15 cellular contexts compared by ENCODE assay signal in genomic region chr3:46293035-46293724, GRCh38. TPM values are rescaled to one million over a fixed set of nuclear protein-coding genes. Genes with fewer than 3 reads are reported as not detected.
DNase-seq lines count a peak whose midpoint lies in the region; ATAC-seq and TF ChIP-seq lines count a peak whose summit lies in the region.
"Had no signal": no experiment of that assay in that cellular context is flagged by ENCODE, and none has a peak within 500 bp of the region (broad histone marks: within the 10 kb centered on the region; RNA-seq: fewer than 3 reads in every experiment).

No MANE protein-coding gene starts in this region.

- no peaks in the 10 kb centered on the region for H3K4me1 ChIP-seq in neural progenitor cell
- H3K4me1 ChIP-seq: HAP-1 had no signal

- H4K20me1 ChIP-seq in neural progenitor cell (ENCODE audit: low read depth), result no peaks in the 10 kb centered on the region

- DNase-seq in activated CD8-positive, alpha-beta memory T cell treated with anti-CD3 and anti-CD28 coated beads, Interleukin-2, amount 10 ng/mL, durations not matched to agents 7 days and 5 days, result no peak
- no peak for DNase-seq in activated CD8-positive, alpha-beta memory T cell treated with anti-CD3 and anti-CD28 coated beads for 24 hours
- peak; percentile 47 for DNase-seq in MV-4-11 (lab: John Stamatoyannopoulos, UW)
- DNase-seq in activated T-helper 1 cell treated with anti-CD3 and anti-CD28 coated beads, Interleukin-12 subunit alpha, Interleukin-12 subunit beta, Interleukin-2, Interleukin-4 antibody, amounts not matched to agents 30 ng/mL and 10 ng/mL and 1 ng/mL, durations not matched to agents 14 hours and 24 hours and 36 hours (ENCODE audit: low spot score), result no peak
- peak; percentile 16 for DNase-seq in neural progenitor cell (ENCODE audit: low spot score)
- DNase-seq in NCI-H510A (lab: John Stamatoyannopoulos, UW), result no peak
- DNase-seq in EL, result no peak
- no peak for DNase-seq in HuH-7.5 (ENCODE audit: low spot score)
- DNase-seq: activated gamma-delta T cell, posterior cingulate gyrus, SK-N-SH had no signal

- H3F3A ChIP-seq in neural progenitor cell (ENCODE audit: low read depth), result no peaks in the 10 kb centered on the region

- no peaks in the 10 kb centered on the region for H3K9me3 ChIP-seq in neural progenitor cell (ENCODE audit: low read depth)
- H3K9me3 ChIP-seq: HAP-1, SK-N-SH had no signal

- no peaks in the 10 kb centered on the region for H3K36me3 ChIP-seq in neural progenitor cell
- H3K36me3 ChIP-seq: cardiac muscle cell, HAP-1 had no signal

- H3K36me3 Mint-ChIP-seq in activated CD8-positive, alpha-beta memory T cell treated with anti-CD3 and anti-CD28 coated beads, Interleukin-2, amount 10 ng/mL, durations not matched to agents 7 days and 5 days, result peaks cover 10% of the 10 kb centered on the region
- H3K36me3 Mint-ChIP-seq in activated T-helper 1 cell treated with anti-CD3 and anti-CD28 coated beads, Interleukin-12 subunit alpha, Interleukin-12 subunit beta, Interleukin-2, Interleukin-4 antibody, amounts not matched to agents 30 ng/mL and 10 ng/mL and 1 ng/mL, durations not matched to agents 14 hours and 24 hours and 36 hours (ENCODE audit: low read depth), result peaks cover 10% of the 10 kb centered on the region
- H3K36me3 Mint-ChIP-seq in neural progenitor cell, result no peaks in the 10 kb centered on the region

- H3K27ac Mint-ChIP-seq in activated CD8-positive, alpha-beta memory T cell treated with anti-CD3 and anti-CD28 coated beads, Interleukin-2, amount 10 ng/mL, durations not matched to agents 7 days and 5 days, result peak overlapping the region; percentile 76
- peak overlapping the region; percentile 95 for H3K27ac Mint-ChIP-seq in activated T-helper 1 cell treated with anti-CD3 and anti-CD28 coated beads, Interleukin-12 subunit alpha, Interleukin-12 subunit beta, Interleukin-2, Interleukin-4 antibody, amounts not matched to agents 30 ng/mL and 10 ng/mL and 1 ng/mL, durations not matched to agents 14 hours and 24 hours and 36 hours
- H3K27ac Mint-ChIP-seq in neural progenitor cell, result no peak overlapping the region

- H3K4me2 ChIP-seq in neural progenitor cell, result no peak overlapping the region
- H3K4me2 ChIP-seq: SK-N-SH had no signal

- no peak overlapping the region for H3K9ac ChIP-seq in neural progenitor cell
- H3K9ac ChIP-seq: SK-N-SH had no signal

- peaks cover 9% of the 10 kb centered on the region for H3K27me3 Mint-ChIP-seq in activated CD8-positive, alpha-beta memory T cell treated with anti-CD3 and anti-CD28 coated beads, Interleukin-2, amount 10 ng/mL, durations not matched to agents 7 days and 5 days
- no peaks in the 10 kb centered on the region for H3K27me3 Mint-ChIP-seq in activated T-helper 1 cell treated with anti-CD3 and anti-CD28 coated beads, Interleukin-12 subunit alpha, Interleukin-12 subunit beta, Interleukin-2, Interleukin-4 antibody, amounts not matched to agents 30 ng/mL and 10 ng/mL and 1 ng/mL, durations not matched to agents 14 hours and 24 hours and 36 hours (ENCODE audit: insufficient read depth)
- H3K27me3 Mint-ChIP-seq in neural progenitor cell (ENCODE audit: insufficient read depth, low read depth), result peaks cover 2% of the 10 kb centered on the region

- H3K4me3 Mint-ChIP-seq in activated CD8-positive, alpha-beta memory T cell treated with anti-CD3 and anti-CD28 coated beads, Interleukin-2, amount 10 ng/mL, durations not matched to agents 7 days and 5 days, result no peak overlapping the region
- H3K4me3 Mint-ChIP-seq in activated T-helper 1 cell treated with anti-CD3 and anti-CD28 coated beads, Interleukin-12 subunit alpha, Interleukin-12 subunit beta, Interleukin-2, Interleukin-4 antibody, amounts not matched to agents 30 ng/mL and 10 ng/mL and 1 ng/mL, durations not matched to agents 14 hours and 24 hours and 36 hours, result peak overlapping the region; percentile 63
- H3K4me3 Mint-ChIP-seq in neural progenitor cell, result no peak overlapping the region

- H3K4me1 Mint-ChIP-seq in activated CD8-positive, alpha-beta memory T cell treated with anti-CD3 and anti-CD28 coated beads, Interleukin-2, amount 10 ng/mL, durations not matched to agents 7 days and 5 days, result peaks cover 84% of the 10 kb centered on the region
- peaks cover 77% of the 10 kb centered on the region for H3K4me1 Mint-ChIP-seq in activated T-helper 1 cell treated with anti-CD3 and anti-CD28 coated beads, Interleukin-12 subunit alpha, Interleukin-12 subunit beta, Interleukin-2, Interleukin-4 antibody, amounts not matched to agents 30 ng/mL and 10 ng/mL and 1 ng/mL, durations not matched to agents 14 hours and 24 hours and 36 hours (ENCODE audit: low read depth)
- no peaks in the 10 kb centered on the region for H3K4me1 Mint-ChIP-seq in neural progenitor cell

- no peak overlapping the region for H3K27ac ChIP-seq in neural progenitor cell
- H3K27ac ChIP-seq: cardiac muscle cell had no signal

- ATAC-seq in activated CD8-positive, alpha-beta memory T cell treated with anti-CD3 and anti-CD28 coated beads, Interleukin-2, amount 10 ng/mL, durations not matched to agents 7 days and 5 days, result peak; percentile 40

- no peaks in the 10 kb centered on the region for H3K79me2 ChIP-seq in neural progenitor cell (ENCODE audit: low read depth)

- no peak for TF ChIP-seq CTCF in neural progenitor cell (IDR thresholded peaks at IDR 0.05)

- no peaks in the 10 kb centered on the region for H3K27me3 ChIP-seq in neural progenitor cell
- H3K27me3 ChIP-seq: cardiac muscle cell had no signal

- CTCF ChIA-PET in activated CD8-positive, alpha-beta memory T cell treated with anti-CD3 and anti-CD28 coated beads, Interleukin-2, amount 10 ng/mL, durations not matched to agents 7 days and 5 days (lab: Charles Lee), result interaction anchor here (0.6 to 13.5 kb wide), 9 partner anchors 8 to 199 kb away, joined by 3 to 231 read pairs (median 4); partner anchors contain the start of genes CCR2 and CCR5

- H2AFZ ChIP-seq in neural progenitor cell (replicated peaks), result no peak overlapping the region

- H3K9me3 Mint-ChIP-seq in activated CD8-positive, alpha-beta memory T cell treated with anti-CD3 and anti-CD28 coated beads, Interleukin-2, amount 10 ng/mL, durations not matched to agents 7 days and 5 days (ENCODE audit: low read depth), result no peaks in the 10 kb centered on the region
- no peaks in the 10 kb centered on the region for H3K9me3 Mint-ChIP-seq in activated T-helper 1 cell treated with anti-CD3 and anti-CD28 coated beads, Interleukin-12 subunit alpha, Interleukin-12 subunit beta, Interleukin-2, Interleukin-4 antibody, amounts not matched to agents 30 ng/mL and 10 ng/mL and 1 ng/mL, durations not matched to agents 14 hours and 24 hours and 36 hours
- H3K9me3 Mint-ChIP-seq in neural progenitor cell, result peaks cover 2% of the 10 kb centered on the region

- H3K4me3 ChIP-seq in neural progenitor cell, result no peak overlapping the region
- H3K4me3 ChIP-seq: cardiac muscle cell, HAP-1 had no signal

- intact Hi-C loops in activated T-helper 1 cell treated with anti-CD3 and anti-CD28 coated beads, Interleukin-12 subunit alpha, Interleukin-12 subunit beta, Interleukin-2, Interleukin-4 antibody, amounts not matched to agents 30 ng/mL and 10 ng/mL and 1 ng/mL, durations not matched to agents 14 hours and 24 hours and 36 hours (cut with micrococcal nuclease), result loop anchor here (5.0 to 10.0 kb wide), 2 partner anchors 316 to 1188 kb away; no protein-coding TSS in a partner anchor

RNA-seq across cellular contexts. Expression of gene CCR3, which starts 50.9 kb away (rescaled TPM):
- 1 to 10 TPM; 1.4 to 2.0 TPM for total RNA-seq in activated CD8-positive, alpha-beta memory T cell treated with anti-CD3 and anti-CD28 coated beads, Interleukin-2, amount 10 ng/mL, durations not matched to agents 7 days and 5 days
- 0.29 TPM in 1 of 2 replicates, not detected in the other for total RNA-seq in activated T-helper 1 cell treated with anti-CD3 and anti-CD28 coated beads, Interleukin-12 subunit alpha, Interleukin-12 subunit beta, Interleukin-2, Interleukin-4 antibody, amounts not matched to agents 30 ng/mL and 10 ng/mL and 1 ng/mL, durations not matched to agents 14 hours and 24 hours and 36 hours
- not detected in 2 replicates for total RNA-seq in neural progenitor cell (ENCODE audit: low replicate concordance)
- total RNA-seq: cardiac muscle cell, frontal cortex, temporal lobe had no signal

Comparison
In these comparisons a context has a peak if more than half of its experiments do, and no peak if none do; other contexts are left out.
1. DNase-seq: peak in MV-4-11 (single experiment) and neural progenitor cell (single experiment); none in activated CD8-positive, alpha-beta memory T cell treated with anti-CD3 and anti-CD28 coated beads, Interleukin-2, amount 10 ng/mL, durations not matched to agents 7 days and 5 days (single experiment), activated CD8-positive, alpha-beta memory T cell treated with anti-CD3 and anti-CD28 coated beads for 24 hours (single experiment), activated T-helper 1 cell treated with anti-CD3 and anti-CD28 coated beads, Interleukin-12 subunit alpha, Interleukin-12 subunit beta, Interleukin-2, Interleukin-4 antibody, amounts not matched to agents 30 ng/mL and 10 ng/mL and 1 ng/mL, durations not matched to agents 14 hours and 24 hours and 36 hours (single experiment), NCI-H510A (single experiment), EL (single experiment) and HuH-7.5 (single experiment).